In the genomic region with DNA sequence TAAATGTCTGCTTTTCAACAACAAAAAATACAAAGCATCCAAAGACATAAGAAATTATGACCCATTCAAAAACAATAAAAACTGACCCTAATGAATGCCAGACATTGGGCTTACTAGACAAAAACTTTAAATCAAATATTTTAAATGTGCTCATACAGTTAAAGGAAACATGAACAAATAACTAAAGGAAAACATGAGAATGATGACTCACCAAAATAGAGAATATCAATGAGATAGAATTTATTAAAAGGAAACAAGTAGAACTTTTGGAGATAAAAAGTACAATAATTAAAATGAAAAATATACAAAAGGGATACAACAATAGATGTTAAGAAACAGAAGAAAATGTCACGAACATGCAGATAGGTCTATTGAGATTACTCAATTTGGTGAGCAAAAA, we compare ENCODE assay signal across 31 cellular contexts.
"Had no signal": no experiment of that assay in that cellular context is flagged by ENCODE, and none has a peak within 500 bp of the region (broad histone marks: within the 10 kb centered on the region; RNA-seq: fewer than 3 reads in every experiment).

No MANE protein-coding gene starts in this region.

- H3K27ac ChIP-seq: ascending aorta, breast epithelium, cardiac muscle cell, coronary artery, dorsolateral prefrontal cortex, esophagus muscularis mucosa, foreskin keratinocyte, gastroesophageal sphincter, VCaP had no signal

- DNase-seq: activated CD4-positive, alpha-beta memory T cell treated with anti-CD3 and anti-CD28 coated beads, Interleukin-2, amount 10 ng/mL, durations not matched to agents 7 days and 5 days; activated CD4-positive, alpha-beta T cell treated with anti-CD3 and anti-CD28 coated beads for 1 hour; activated CD4-positive, alpha-beta T cell treated with anti-CD3 and anti-CD28 coated beads for 4 hours; activated CD4-positive, alpha-beta T cell treated with anti-CD3 and anti-CD28 coated beads, Interleukin-2, amount 10 ng/mL, durations not matched to agents 7 days and 5 days; activated CD4-positive, alpha-beta T cell treated with anti-CD3 and anti-CD28 coated beads, Interleukin-2, amount 50 U/mL, for 4 hours; activated CD8-positive, alpha-beta memory T cell treated with anti-CD3 and anti-CD28 coated beads, Interleukin-2, amount 50 U/mL, for 48 hours; activated gamma-delta T cell; activated naive CD4-positive, alpha-beta T cell; activated naive CD4-positive, alpha-beta T cell treated with anti-CD3 and anti-CD28 coated beads, Interleukin-2, amount 10 ng/mL, durations not matched to agents 7 days and 5 days; activated naive CD8-positive, alpha-beta T cell treated with anti-CD3 and anti-CD28 coated beads, Interleukin-2, amount 10 ng/mL, durations not matched to agents 7 days and 5 days; activated T-cell treated with anti-CD3 and anti-CD28 coated beads for 4 hours; activated T-cell treated with anti-CD3 and anti-CD28 coated beads, Interleukin-2, amount 50 U/mL, for 24 hours; activated T-cell treated with anti-CD3 and anti-CD28 coated beads, Interleukin-2, amount 50 U/mL, for 72 hours; central memory CD4-positive, alpha-beta T cell; cerebellar nuclear complex; dorsolateral prefrontal cortex; effector memory CD4-positive, alpha-beta T cell; endodermal cell; erythroblast; foreskin keratinocyte; head of caudate nucleus; T-helper 2 cell had no signal

- H3K27me3 ChIP-seq: ascending aorta, breast epithelium, cardiac muscle cell, dorsolateral prefrontal cortex, esophagus muscularis mucosa, gastroesophageal sphincter had no signal

- H3K36me3 ChIP-seq: ascending aorta, cardiac muscle cell, esophagus muscularis mucosa, gastroesophageal sphincter had no signal

- H3K4me3 ChIP-seq: ascending aorta, breast epithelium, cardiac muscle cell, coronary artery, dorsolateral prefrontal cortex, esophagus muscularis mucosa, gastroesophageal sphincter had no signal

- H3K4me1 ChIP-seq: ascending aorta, breast epithelium, esophagus muscularis mucosa, foreskin keratinocyte, gastroesophageal sphincter had no signal

- ATAC-seq: activated naive CD4-positive, alpha-beta T cell treated with anti-CD3 and anti-CD28 coated beads, Interleukin-2, amount 50 U/mL, for 72 hours; activated T-cell treated with anti-CD3 and anti-CD28 coated beads, Interleukin-2, amount 50 U/mL, for 72 hours; foreskin keratinocyte; gastroesophageal sphincter; WTC11 had no signal
